ENCODE assay signal across 1 cellular context in the genomic region with DNA sequence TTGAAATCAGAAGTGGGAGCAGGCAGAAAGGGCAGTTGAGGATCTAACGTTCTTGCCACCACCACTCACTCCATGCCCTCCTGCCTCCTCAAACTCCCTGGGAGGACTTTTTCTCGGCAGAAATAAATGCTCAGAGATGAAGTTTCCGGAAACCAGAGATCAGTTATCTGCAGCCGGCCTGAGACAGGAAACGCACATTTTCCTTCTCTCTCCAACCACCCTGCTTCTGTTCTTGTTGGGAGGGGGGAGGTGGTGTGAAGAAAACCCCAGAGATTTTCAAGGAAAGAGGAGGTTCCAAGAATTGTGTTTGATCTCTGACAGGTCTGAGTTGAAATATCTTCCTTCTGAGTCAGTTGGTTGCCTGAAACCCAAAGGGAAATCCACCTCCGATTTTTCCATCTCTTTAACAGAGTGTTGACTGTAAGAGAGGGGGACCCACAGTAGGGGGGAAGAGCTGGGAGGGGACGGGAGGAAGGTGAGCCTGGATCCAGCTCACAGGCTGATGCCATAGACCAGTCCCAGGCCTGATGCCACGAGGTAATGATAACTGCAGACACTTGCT.
TF ChIP-seq lines count a peak whose summit lies in the region.

No MANE protein-coding gene starts in this region.

TF ChIP-seq in IMR-90, 13 proteins besides CTCF, POLR2A, EP300 and RAD21 (continued from another document):
- TF ChIP-seq MAFK (IDR thresholded peaks at IDR 0.05; ENCODE audit: low read depth, low read length) (no peak), RCOR1 (IDR thresholded peaks at IDR 0.05; ENCODE audit: insufficient replicate concordance, low read length) (no peak), FOS (IDR thresholded peaks at IDR 0.05; ENCODE audit: low read depth, low read length) (no peak), NFE2L2 (IDR thresholded peaks at IDR 0.05; ENCODE audit: low read depth, low read length) (no peak), SMC3 (IDR thresholded peaks at IDR 0.05; ENCODE audit: low read depth, low read length) (no peak), RFX5 (IDR thresholded peaks at IDR 0.05; ENCODE audit: low read depth, low read length) (no peak)
- TF ChIP-seq, protein P1, sequence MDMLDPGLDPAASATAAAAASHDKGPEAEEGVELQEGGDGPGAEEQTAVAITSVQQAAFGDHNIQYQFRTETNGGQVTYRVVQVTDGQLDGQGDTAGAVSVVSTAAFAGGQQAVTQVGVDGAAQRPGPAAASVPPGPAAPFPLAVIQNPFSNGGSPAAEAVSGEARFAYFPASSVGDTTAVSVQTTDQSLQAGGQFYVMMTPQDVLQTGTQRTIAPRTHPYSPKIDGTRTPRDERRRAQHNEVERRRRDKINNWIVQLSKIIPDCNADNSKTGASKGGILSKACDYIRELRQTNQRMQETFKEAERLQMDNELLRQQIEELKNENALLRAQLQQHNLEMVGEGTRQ (IDR thresholded peaks at IDR 0.05; ENCODE audit: low read depth, low read length): no peak
